In the genomic region with DNA sequence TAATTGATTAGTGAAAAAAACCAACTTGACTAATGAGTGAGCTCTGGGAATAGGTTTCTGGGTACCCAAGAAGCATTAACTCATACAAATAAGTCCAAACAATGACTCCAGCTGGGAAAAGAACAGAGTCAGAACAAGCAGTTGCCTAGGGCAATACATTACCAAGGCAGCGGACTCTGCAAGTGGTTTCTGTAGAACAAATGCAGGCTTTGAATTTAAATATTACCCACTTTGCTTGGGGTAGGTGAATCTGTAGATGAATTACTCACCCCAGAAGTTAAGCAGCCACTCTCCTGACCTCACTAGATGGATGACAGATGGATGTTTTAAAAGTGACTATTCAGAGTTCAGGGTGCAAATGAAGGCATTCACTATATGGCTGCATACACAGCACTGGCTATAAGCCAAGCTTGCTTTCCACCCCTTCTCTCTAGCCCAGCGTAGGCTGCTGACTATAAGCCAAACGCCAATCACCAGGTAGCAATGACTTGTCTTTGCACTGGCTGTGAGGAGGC, we compare ENCODE assay signal across 2 cellular contexts.
TF ChIP-seq lines count a peak whose summit lies in the region.

No MANE protein-coding gene starts in this region.

TF ChIP-seq in A549, 52 proteins besides CTCF, POLR2A, EP300 and RAD21 (continued from another document):
- TF ChIP-seq ELK1 (IDR thresholded peaks at IDR 0.05; ENCODE audit: low read depth, low read length): no peak
- no peak for TF ChIP-seq JUN (IDR thresholded peaks at IDR 0.05)
- no peak for TF ChIP-seq CBX8 (IDR thresholded peaks at IDR 0.05)
- TF ChIP-seq ESRRA (IDR thresholded peaks at IDR 0.05; ENCODE audit: borderline replicate concordance, low read length): no peak
- TF ChIP-seq GATA3 (IDR thresholded peaks at IDR 0.05; ENCODE audit: borderline replicate concordance): no peak
- no peak for TF ChIP-seq ZFP36 (IDR thresholded peaks at IDR 0.05; ENCODE audit: borderline replicate concordance, partially characterized antibody)
- TF ChIP-seq NPAS2 (CRISPR knock-in tag; IDR thresholded peaks at IDR 0.05; ENCODE audit: borderline replicate concordance): no peak
TF ChIP-seq in A549: peak in this region for 0.

TF ChIP-seq in HEK293, 187 proteins besides CTCF, POLR2A, EP300 and RAD21 (continued from another document):
- 0 out of 2 replicates have a peak, but pooled peaks have one; percentile 22 for TF ChIP-seq ZBTB44 (tag by site-specific recombination; IDR thresholded peaks at IDR 0.05)
- TF ChIP-seq ZBTB17 (tag by site-specific recombination; IDR thresholded peaks at IDR 0.05): no peak
- no peak for TF ChIP-seq GLIS2 (tag by site-specific recombination; IDR thresholded peaks at IDR 0.05)
- no peak for TF ChIP-seq ZNF404 (tag by site-specific recombination; IDR thresholded peaks at IDR 0.05)
- TF ChIP-seq OSR2 (tag by site-specific recombination; IDR thresholded peaks at IDR 0.05): peak; percentile 60; the same call in 1 of the 2 replicates
- TF ChIP-seq SP7 (tag by site-specific recombination; IDR thresholded peaks at IDR 0.05): peak; percentile 61
- no peak for TF ChIP-seq ZNF664 (tag by site-specific recombination; IDR thresholded peaks at IDR 0.05)
- TF ChIP-seq ZBTB20 (tag by site-specific recombination; IDR thresholded peaks at IDR 0.05): peak; percentile 98
- TF ChIP-seq ZNF184 (tag by site-specific recombination; IDR thresholded peaks at IDR 0.05): peak; percentile 51; the same call in 1 of the 2 replicates
- no peak for TF ChIP-seq ZNF335 (tag by site-specific recombination; conservative IDR thresholded peaks at IDR 0.05)
- TF ChIP-seq ZSCAN30 (tag by site-specific recombination; IDR thresholded peaks at IDR 0.05): peak; percentile 92
- TF ChIP-seq, protein P1, sequence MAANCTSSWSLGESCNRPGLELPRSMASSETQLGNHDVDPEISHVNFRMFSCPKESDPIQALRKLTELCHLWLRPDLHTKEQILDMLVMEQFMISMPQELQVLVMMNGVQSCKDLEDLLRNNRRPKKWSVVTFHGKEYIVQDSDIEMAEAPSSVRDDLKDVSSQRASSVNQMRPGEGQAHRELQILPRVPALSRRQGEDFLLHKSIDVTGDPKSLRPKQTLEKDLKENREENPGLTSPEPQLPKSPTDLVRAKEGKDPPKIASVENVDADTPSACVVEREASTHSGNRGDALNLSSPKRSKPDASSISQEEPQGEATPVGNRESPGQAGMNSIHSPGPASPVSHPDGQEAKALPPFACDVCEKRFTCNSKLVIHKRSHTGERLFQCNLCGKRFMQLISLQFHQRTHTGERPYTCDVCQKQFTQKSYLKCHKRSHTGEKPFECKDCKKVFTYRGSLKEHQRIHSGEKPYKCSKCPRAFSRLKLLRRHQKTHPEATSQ (tag by site-specific recombination; IDR thresholded peaks at IDR 0.05): no peak
- TF ChIP-seq, protein P2, sequence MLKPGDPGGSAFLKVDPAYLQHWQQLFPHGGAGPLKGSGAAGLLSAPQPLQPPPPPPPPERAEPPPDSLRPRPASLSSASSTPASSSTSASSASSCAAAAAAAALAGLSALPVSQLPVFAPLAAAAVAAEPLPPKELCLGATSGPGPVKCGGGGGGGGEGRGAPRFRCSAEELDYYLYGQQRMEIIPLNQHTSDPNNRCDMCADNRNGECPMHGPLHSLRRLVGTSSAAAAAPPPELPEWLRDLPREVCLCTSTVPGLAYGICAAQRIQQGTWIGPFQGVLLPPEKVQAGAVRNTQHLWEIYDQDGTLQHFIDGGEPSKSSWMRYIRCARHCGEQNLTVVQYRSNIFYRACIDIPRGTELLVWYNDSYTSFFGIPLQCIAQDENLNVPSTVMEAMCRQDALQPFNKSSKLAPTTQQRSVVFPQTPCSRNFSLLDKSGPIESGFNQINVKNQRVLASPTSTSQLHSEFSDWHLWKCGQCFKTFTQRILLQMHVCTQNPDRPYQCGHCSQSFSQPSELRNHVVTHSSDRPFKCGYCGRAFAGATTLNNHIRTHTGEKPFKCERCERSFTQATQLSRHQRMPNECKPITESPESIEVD (tag by site-specific recombination; IDR thresholded peaks at IDR 0.05): peak; percentile 62
- TF ChIP-seq ZNF514 (tag by site-specific recombination; IDR thresholded peaks at IDR 0.05): no peak
- TF ChIP-seq ZXDB (tag by site-specific recombination; IDR thresholded peaks at IDR 0.05): no peak
- no peak for TF ChIP-seq ZNF174 (tag by site-specific recombination; IDR thresholded peaks at IDR 0.05)
- peak; percentile 74 for TF ChIP-seq FEZF1 (tag by site-specific recombination; IDR thresholded peaks at IDR 0.05)
- no peak for TF ChIP-seq ZNF501 (tag by site-specific recombination; IDR thresholded peaks at IDR 0.05)
- peak; percentile 60; the same call in 1 of the 2 replicates for TF ChIP-seq PRDM4 (tag by site-specific recombination; IDR thresholded peaks at IDR 0.05)
- TF ChIP-seq ZNF510 (tag by site-specific recombination; IDR thresholded peaks at IDR 0.05; ENCODE audit: insufficient replicate concordance): no peak
- TF ChIP-seq ZNF37A (tag by site-specific recombination; IDR thresholded peaks at IDR 0.05): no peak
- no peak for TF ChIP-seq ZNF266 (tag by site-specific recombination; IDR thresholded peaks at IDR 0.05; ENCODE audit: low read depth)
- no peak for TF ChIP-seq PBX3 (CRISPR knock-in tag; IDR thresholded peaks at IDR 0.05)
- no peak for TF ChIP-seq PRDM2 (tag by site-specific recombination; IDR thresholded peaks at IDR 0.05; ENCODE audit: borderline replicate concordance)
- TF ChIP-seq ZNF660 (tag by site-specific recombination; IDR thresholded peaks at IDR 0.05): peak; percentile 64; the same call in 1 of the 2 replicates
- no peak for TF ChIP-seq ZEB2 (tag by site-specific recombination; IDR thresholded peaks at IDR 0.05)
- TF ChIP-seq IKZF3 (tag by site-specific recombination; IDR thresholded peaks at IDR 0.05): no peak; the same call in 1 of the 2 replicates
- peak; percentile 52; the same call in 1 of the 2 replicates for TF ChIP-seq MYNN (tag by site-specific recombination; IDR thresholded peaks at IDR 0.05; ENCODE audit: borderline replicate concordance)
- TF ChIP-seq ZSCAN18 (tag by site-specific recombination; IDR thresholded peaks at IDR 0.05): no peak
- TF ChIP-seq KLF9 (tag by site-specific recombination; IDR thresholded peaks at IDR 0.05; ENCODE audit: low read depth): no peak
